8 cellular contexts compared by ENCODE assay signal in genomic region chr10:50621981-50622496, GRCh38. TPM values are rescaled to one million over a fixed set of nuclear protein-coding genes. Genes with fewer than 3 reads are reported as not detected.
DNase-seq lines count a peak whose midpoint lies in the region; ATAC-seq, FAIRE-seq and TF ChIP-seq lines count a peak whose summit lies in the region.

No MANE protein-coding gene starts in this region.

- WGBS in spleen, 5 donors, result 1% methylated on average over 17 of the region's 17 CpGs

- FAIRE-seq in kidney (lab: Jason Lieb, UNC), result no peak

- H3K36me3 ChIP-seq in kidney (ENCODE audit: control insufficient read depth in 1 of 2, insufficient read depth in 2 of 2, low read length in 2 of 2), result no peaks in the 10 kb centered on the region
- no peaks in the 10 kb centered on the region for H3K36me3 ChIP-seq in spleen

- intact Hi-C loops in kidney (cut with DNase I) (no loop called here), spleen (cut with DNase I; ENCODE audit: low total_unique reads) (loop anchor here (5.0 kb wide), 1 partner anchor 205 kb away; no protein-coding TSS in a partner anchor)

- H3K27ac Mint-ChIP-seq in central memory CD8-positive, alpha-beta T cell (ENCODE audit: low read depth), result peak overlapping the region; percentile 93

- peaks cover 44% of the 10 kb centered on the region for H3K4me1 Mint-ChIP-seq in central memory CD8-positive, alpha-beta T cell

- H3K36me3 Mint-ChIP-seq in central memory CD8-positive, alpha-beta T cell (ENCODE audit: insufficient read depth), result peaks cover 25% of the 10 kb centered on the region

- H3K27ac ChIP-seq in kidney (ENCODE audit: low read depth in 2 of 2, low read length in 2 of 2) (peak overlapping the region; percentile 99 to 100), spleen (peak overlapping the region; percentile 98 to 100 (median 99))

- H3K9me3 Mint-ChIP-seq in central memory CD8-positive, alpha-beta T cell, result no peaks in the 10 kb centered on the region

- TF ChIP-seq CTCF in WI38 (IDR thresholded peaks at IDR 0.05; ENCODE audit: low read depth, low read length), result no peak
- no peak for TF ChIP-seq CTCF in kidney (IDR thresholded peaks at IDR 0.05; ENCODE audit: borderline replicate concordance, extremely low read depth, insufficient read depth)
- peak in 3 of 11 experiments; percentile 9 to 23 (median 11) for TF ChIP-seq CTCF in spleen (IDR thresholded peaks at IDR 0.05 in 8 of 11, conservative IDR thresholded peaks at IDR 0.05 in 3 of 11)

- H3K4me3 Mint-ChIP-seq in central memory CD8-positive, alpha-beta T cell, result peak overlapping the region; percentile 92

- H3K9me3 ChIP-seq in kidney (ENCODE audit: control insufficient read depth in 1 of 2, low read length in 2 of 2) (no peaks in the 10 kb centered on the region), spleen (no peaks in the 10 kb centered on the region)

- TF ChIP-seq POLR2A in spleen (IDR thresholded peaks at IDR 0.05), result peak in 1 of 3 donors; percentile 6

- no peaks in the 10 kb centered on the region for H3K27me3 ChIP-seq in spleen (replicated peaks in 1 of 7)

- peak overlapping the region; percentile 73 for H3K4me3 ChIP-seq in WI38 (ENCODE audit: low read depth, low read length)
- H3K4me3 ChIP-seq in kidney (ENCODE audit: low read length in 2 of 2), result peak overlapping the region; percentile 77 to 92
- H3K4me3 ChIP-seq in spleen, result peak overlapping the region; percentile 70 to 98 (median 94)

- peak; percentile 30 for ATAC-seq in HG02798 (IDR thresholded peaks at IDR 0.05; ENCODE audit: poor library complexity, unreplicated experiment)
- ATAC-seq in central memory CD8-positive, alpha-beta T cell (replicated peaks; ENCODE audit: extremely low read depth, poor library complexity, severe bottlenecking), result peak; percentile 34

- H3K27me3 Mint-ChIP-seq in central memory CD8-positive, alpha-beta T cell, result no peaks in the 10 kb centered on the region

- peaks cover 7 to 19% of the 10 kb centered on the region in 2 donors for H3K4me1 ChIP-seq in kidney (ENCODE audit: control insufficient read depth in 1 of 2, insufficient read depth in 1 of 2, low read depth in 1 of 2, low read length in 2 of 2)
- H3K4me1 ChIP-seq in spleen, result peaks cover 26 to 70% (median 47%) of the 10 kb centered on the region in 6 donors

- DNase-seq in NCI-H2081 (lab: John Stamatoyannopoulos, UW) (peak; percentile 29 to 44), NCI-H2081 treated with DMSO at 0.1 percent for 48 hours (lab: John Stamatoyannopoulos, UW) (no peak), NCI-H1694 treated with DMSO at 0.1 percent for 48 hours (lab: John Stamatoyannopoulos, UW) (peak; percentile 39), kidney (peak; percentile 98), spleen (peak; percentile 93)
- peak; percentile 40 to 57 for DNase-seq in central memory CD8-positive, alpha-beta T cell (ENCODE audit: low spot score in 2 of 2)

- H3K9ac ChIP-seq in kidney (ENCODE audit: low read length in 2 of 2), result peak overlapping the region; percentile 56 to 83

RNA-seq across cellular contexts. Expression of gene SGMS1, which starts 1.7 kb away (rescaled TPM):
- 100 TPM for total RNA-seq in kidney
- 13.6 TPM for polyA plus RNA-seq in kidney (ENCODE audit: insufficient read depth, low read depth, low replicate concordance)
- 10 to 100 TPM; 29.0 to 84.3 (median 39.5) TPM for total RNA-seq in spleen
- polyA plus RNA-seq in spleen, result 1 to 10 TPM; 5.9 to 7.3 (median 6.6) TPM
